ENCODE assay signal across 8 cellular contexts in genomic region chr19:4124638-4125037, GRCh38.
DNase-seq lines count a peak whose midpoint lies in the region; ATAC-seq, FAIRE-seq and TF ChIP-seq lines count a peak whose summit lies in the region.

No MANE protein-coding gene starts in this region.

- no peaks in the 10 kb centered on the region; the same call in 1 of the 2 replicates for H4K20me1 ChIP-seq in SU-DHL-6 (ENCODE audit: low read depth, low read length)

- in situ Hi-C loops in KBM-7 (cut with MboI; ENCODE audit: low pct_unique_long_range_greater_than_20kb, low sequenced_read_pairs), result no loop called here

- no peaks in the 10 kb centered on the region for H3K36me3 ChIP-seq in SU-DHL-6 (ENCODE audit: low read length)

- DNase-seq in HFF-Myc (ENCODE audit: extremely low read depth, low read depth) (no peak), foreskin fibroblast (no peak), D721Med (ENCODE audit: insufficient read length, low spot score) (no peak), KBM-7 (no peak)

- H3K9me3 ChIP-seq in SU-DHL-6 (ENCODE audit: insufficient read depth, low read length), result no peaks in the 10 kb centered on the region

- peak overlapping the region; percentile 71 for H3K9ac ChIP-seq in SU-DHL-6 (ENCODE audit: low read length)

- peaks cover 21% of the 10 kb centered on the region for H3K79me2 ChIP-seq in SU-DHL-6 (ENCODE audit: insufficient read depth, low read length)

- ATAC-seq in GM19035 (IDR thresholded peaks at IDR 0.05; ENCODE audit: unreplicated experiment) (no peak), HG02759 (IDR thresholded peaks at IDR 0.05; ENCODE audit: unreplicated experiment) (no peak)

- H3K9me2 ChIP-seq in SU-DHL-6 (replicated peaks; ENCODE audit: insufficient read depth, low read length), result no peaks in the 10 kb centered on the region

- no peak for TF ChIP-seq CTCF in HFF-Myc (IDR thresholded peaks at IDR 0.05; ENCODE audit: low read depth, low read length, missing control alignments)
- TF ChIP-seq CTCF in SU-DHL-6 (IDR thresholded peaks at IDR 0.05; ENCODE audit: insufficient read depth, low read length, poor library complexity, severe bottlenecking), result no peak
- TF ChIP-seq CTCF in foreskin fibroblast (IDR thresholded peaks at IDR 0.05; ENCODE audit: low read depth, low read length), result no peak
- TF ChIP-seq CTCF in D721Med (IDR thresholded peaks at IDR 0.05; ENCODE audit: insufficient read depth, missing control alignments), result no peak

- no peak for FAIRE-seq in D721Med (lab: Jason Lieb, UNC)

- H3K27ac ChIP-seq in SU-DHL-6 (ENCODE audit: low read depth, low read length) (no peak overlapping the region), skin epidermis (peak overlapping the region in 15 of 21 experiments; percentile 78 to 93 (median 88))

- peak overlapping the region; percentile 79 for H3K4me2 ChIP-seq in SU-DHL-6 (ENCODE audit: low read depth, low read length, poor library complexity, severe bottlenecking)

- H2AFZ ChIP-seq in SU-DHL-6 (ENCODE audit: low read depth, low read length, severe bottlenecking), result peak overlapping the region; percentile 72

- peak overlapping the region; percentile 88 for H3K4me3 ChIP-seq in HFF-Myc (replicated peaks; ENCODE audit: low read depth, low read length)
- peak overlapping the region; percentile 99 for H3K4me3 ChIP-seq in SU-DHL-6 (ENCODE audit: insufficient read depth, low read length, poor library complexity, severe bottlenecking)
- peak overlapping the region; percentile 84 to 88 for H3K4me3 ChIP-seq in foreskin fibroblast (ENCODE audit: low read depth in 1 of 2, low read length in 2 of 2)
- peak overlapping the region in 5 of 7 experiments; percentile 75 to 83 (median 77) for H3K4me3 ChIP-seq in skin epidermis

- H3F3A ChIP-seq in SU-DHL-6 (ENCODE audit: insufficient read depth), result no peaks in the 10 kb centered on the region

- no peaks in the 10 kb centered on the region for H3K27me3 ChIP-seq in SU-DHL-6 (ENCODE audit: low read length)
